In genomic region chr16:27903046-27903655, GRCh38 we compare ENCODE assay signal across 1 cellular context.
TF ChIP-seq lines count a peak whose summit lies in the region.

No MANE protein-coding gene starts in this region.

TF ChIP-seq in H1, 55 proteins besides CTCF, POLR2A, EP300 and RAD21 (continued from another document):
- TF ChIP-seq E2F6 (IDR thresholded peaks at IDR 0.05) = no peak
- TF ChIP-seq RNF2 (IDR thresholded peaks at IDR 0.05; ENCODE audit: borderline replicate concordance, low read depth, low read length, missing control alignments, poor library complexity, severe bottlenecking) = no peak
- TF ChIP-seq SRF (IDR thresholded peaks at IDR 0.05; ENCODE audit: low read depth, low read length) = no peak
- no peak for TF ChIP-seq SP2 (IDR thresholded peaks at IDR 0.05; ENCODE audit: low read length)
- TF ChIP-seq TBP (IDR thresholded peaks at IDR 0.05; ENCODE audit: low read depth, low read length) = no peak
- TF ChIP-seq CBX8 (IDR thresholded peaks at IDR 0.05; ENCODE audit: borderline replicate concordance, low read depth, low read length) = no peak
- TF ChIP-seq JUND (IDR thresholded peaks at IDR 0.05; ENCODE audit: low read length) = no peak
- TF ChIP-seq CHD7 (IDR thresholded peaks at IDR 0.05; ENCODE audit: insufficient replicate concordance, low read length) = no peak
- no peak for TF ChIP-seq MAX (IDR thresholded peaks at IDR 0.05)
- no peak for TF ChIP-seq SUZ12 (IDR thresholded peaks at IDR 0.05; ENCODE audit: low read length)
- TF ChIP-seq KDM4A (IDR thresholded peaks at IDR 0.05; ENCODE audit: low read depth, low read length, severe bottlenecking) = no peak
